Comparison of ENCODE assay signal across 8 cellular contexts in the genomic region with DNA sequence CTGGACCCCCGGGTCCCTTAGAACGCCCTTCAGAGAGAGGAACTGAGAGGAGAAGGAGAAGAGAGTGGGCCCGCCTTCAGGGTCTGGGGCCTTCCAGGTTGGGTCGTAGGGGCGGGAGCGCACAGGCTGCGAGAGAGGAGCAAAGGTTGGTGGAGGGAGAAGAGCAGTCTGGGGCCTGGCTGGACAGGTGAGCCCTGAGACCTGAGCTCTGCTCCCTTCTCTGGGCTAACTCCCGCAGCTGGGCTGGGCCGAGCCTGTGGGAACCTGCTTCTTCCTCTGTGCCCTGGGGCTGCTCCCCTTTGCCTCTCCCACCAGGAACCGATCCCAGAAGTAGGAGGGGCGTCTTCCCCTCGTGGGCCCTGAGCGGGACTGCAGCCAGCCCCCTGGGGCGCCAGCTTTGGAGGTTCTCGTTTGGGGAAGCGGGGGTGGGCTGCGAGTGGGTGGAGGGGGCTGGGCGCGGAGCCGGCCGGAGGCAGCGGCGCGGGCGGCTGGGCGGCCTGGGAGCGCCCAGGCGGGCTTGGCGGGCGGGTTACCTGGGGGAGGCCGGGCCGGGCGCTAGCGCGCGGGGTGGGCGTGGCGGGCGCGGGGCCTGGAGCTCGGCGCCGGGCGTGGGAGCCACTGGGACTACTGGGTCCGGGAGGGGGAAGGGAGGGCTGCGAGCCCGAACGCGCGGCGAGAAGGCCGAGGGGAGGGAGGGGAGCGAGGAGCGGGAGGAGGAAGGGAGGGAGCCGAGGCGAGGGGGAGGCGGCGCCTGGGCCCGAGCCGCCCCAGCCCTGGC. TPM values are rescaled to one million over a fixed set of nuclear protein-coding genes. Genes with fewer than 3 reads are reported as not detected.
DNase-seq lines count a peak whose midpoint lies in the region; ATAC-seq and TF ChIP-seq lines count a peak whose summit lies in the region.

A gene (plus strand): TSS at position 777 of the 778 bp plus-strand sequence. CDS start 4,211 bp downstream, outside the sequence.

- peak; percentile 66 for ATAC-seq in naive thymus-derived CD4-positive, alpha-beta T cell
- no peak for ATAC-seq in GM18907 (IDR thresholded peaks at IDR 0.05; ENCODE audit: unreplicated experiment)

- DNase-seq in BE2C (peak; percentile 67), HAP-1 (ENCODE audit: low spot score in 2 of 2) (peak; percentile 60 to 81), OCI-LY7 (ENCODE audit: low spot score) (peak; percentile 58), activated gamma-delta T cell (lab: John Stamatoyannopoulos, UW) (peak; percentile 32), fibroblast of pulmonary artery (ENCODE audit: low read depth) (peak; percentile 75), testis (peak; percentile 81)
- peak in 6 of 9 donors; percentile 17 to 42 (median 24) for DNase-seq in naive thymus-derived CD4-positive, alpha-beta T cell

- H3K27ac ChIP-seq in OCI-LY7 (ENCODE audit: low read depth, low read length, poor library complexity, severe bottlenecking) (peak within 1 kb of the TSS; percentile 85), testis (peak within 1 kb of the TSS; percentile 73 to 93)
- peak within 1 kb of the TSS; percentile 70 for H3K27ac ChIP-seq in naive thymus-derived CD4-positive, alpha-beta T cell (ENCODE audit: low read depth, low read length)

- no peak for TF ChIP-seq POLR2A in testis (IDR thresholded peaks at IDR 0.05)

- peaks cover 25 to 53% (median 32%) of the 10 kb centered on the region in 7 donors for H3K4me1 Mint-ChIP-seq in naive thymus-derived CD4-positive, alpha-beta T cell

- H3K9me3 ChIP-seq in BE2C: no peaks in the 10 kb centered on the region
- H3K9me3 ChIP-seq in HAP-1: no peaks in the 10 kb centered on the region
- H3K9me3 ChIP-seq in OCI-LY7 (ENCODE audit: low read length): no peaks in the 10 kb centered on the region
- no peaks in the 10 kb centered on the region for H3K9me3 ChIP-seq in naive thymus-derived CD4-positive, alpha-beta T cell (ENCODE audit: control insufficient read depth in 2 of 3, low read length in 3 of 3)
- H3K9me3 ChIP-seq in testis: no peaks in the 10 kb centered on the region

- H3K36me3 ChIP-seq in BE2C (no peaks in the 10 kb centered on the region), HAP-1 (replicated peaks) (no peaks in the 10 kb centered on the region), OCI-LY7 (ENCODE audit: insufficient read depth, low read length) (no peaks in the 10 kb centered on the region), testis (ENCODE audit: low read depth, missing control alignments) (no peaks in the 10 kb centered on the region)
- no peaks in the 10 kb centered on the region for H3K36me3 ChIP-seq in naive thymus-derived CD4-positive, alpha-beta T cell (ENCODE audit: control insufficient read depth in 2 of 3, insufficient read depth in 3 of 3, low read length in 3 of 3)

- no peaks in the 10 kb centered on the region for H3K9me2 ChIP-seq in OCI-LY7 (ENCODE audit: insufficient read depth, low read length)

- intact Hi-C loops in OCI-LY7 (cut with micrococcal nuclease; ENCODE audit: unreplicated experiment): loop anchor here (2.0 to 10.0 kb wide), 2 partner anchors 31 to 209 kb away; a partner anchor contains a TSS
- intact Hi-C loops in naive thymus-derived CD4-positive, alpha-beta T cell (cut with micrococcal nuclease): loop anchor here (2.0 to 10.0 kb wide), 2 partner anchors 31 to 269 kb away; a partner anchor contains a TSS
- intact Hi-C loops in testis (cut with DNase I; ENCODE audit: low total_unique reads): loop anchor here (5.0 kb wide), 1 partner anchor 57 kb away; no protein-coding TSS in a partner anchor

- no peaks in the 10 kb centered on the region for H3K79me2 ChIP-seq in OCI-LY7 (ENCODE audit: insufficient read depth, low read depth, low read length)

- no peaks in the 10 kb centered on the region for H4K20me1 ChIP-seq in OCI-LY7 (ENCODE audit: insufficient read depth, low read length)

- POLR2A ChIA-PET in OCI-LY7 (lab: Charles Lee): interaction anchor here (0.5 to 2.2 kb wide), 6 partner anchors 24 to 202 kb away, joined by 3 to 15 read pairs (median 4); a partner anchor contains a TSS
- POLR2A ChIA-PET in naive thymus-derived CD4-positive, alpha-beta T cell (lab: Charles Lee): interaction anchor here (0.7 to 3.2 kb wide), 13 partner anchors 15 to 269 kb away, joined by 3 to 20 read pairs (median 3); a partner anchor contains a TSS

- H3K4me1 ChIP-seq in BE2C: peaks cover 33% of the 10 kb centered on the region
- peaks cover 28% of the 10 kb centered on the region for H3K4me1 ChIP-seq in HAP-1
- peaks cover 53% of the 10 kb centered on the region for H3K4me1 ChIP-seq in OCI-LY7 (ENCODE audit: insufficient read depth, low read length, poor library complexity, severe bottlenecking)
- H3K4me1 ChIP-seq in naive thymus-derived CD4-positive, alpha-beta T cell (ENCODE audit: control insufficient read depth in 2 of 2, insufficient read depth in 2 of 2, low read length in 2 of 2): peaks cover 12 to 35% of the 10 kb centered on the region in 2 donors
- peaks cover 45% of the 10 kb centered on the region for H3K4me1 ChIP-seq in testis

- peak within 1 kb of the TSS; percentile 40 for H2AFZ ChIP-seq in OCI-LY7 (ENCODE audit: low read length)

- peak within 1 kb of the TSS; percentile 73 to 91 (median 82) for H3K4me3 Mint-ChIP-seq in naive thymus-derived CD4-positive, alpha-beta T cell

- BruUV-seq in OCI-LY7 (replicated peaks; lab: Mats Ljungman, UMichigan): no TSS peak

- CTCF ChIA-PET in OCI-LY7 (lab: Charles Lee; ENCODE audit: unreplicated experiment): interaction anchor here (0.6 kb wide), 2 partner anchors 12 to 247 kb away, joined by 3 to 12 read pairs; no protein-coding TSS in a partner anchor
- CTCF ChIA-PET in naive thymus-derived CD4-positive, alpha-beta T cell (lab: Charles Lee): interaction anchor here (0.8 to 12.4 kb wide), 7 partner anchors 53 to 398 kb away, joined by 3 to 172 read pairs (median 3); no protein-coding TSS in a partner anchor

- H3K36me3 Mint-ChIP-seq in naive thymus-derived CD4-positive, alpha-beta T cell: no peaks in the 10 kb centered on the region

- in situ Hi-C loops in HAP-1 (cut with MboI; ENCODE audit: low sequenced_read_pairs): no loop called here

- H3K4me2 ChIP-seq in OCI-LY7 (ENCODE audit: low read length): peak within 1 kb of the TSS; percentile 75

- peaks cover 0 to 7% (median 0%) of the 10 kb centered on the region in 5 donors for H3K27me3 Mint-ChIP-seq in naive thymus-derived CD4-positive, alpha-beta T cell

- H3K4me3 ChIP-seq in BE2C (ENCODE audit: low read depth, low read length) (peak within 1 kb of the TSS; percentile 71), HAP-1 (peak within 1 kb of the TSS; percentile 40), OCI-LY7 (ENCODE audit: low read depth, low read length, poor library complexity, severe bottlenecking) (peak within 1 kb of the TSS; percentile 68), fibroblast of pulmonary artery (replicated peaks; ENCODE audit: low read depth, low read length) (peak within 1 kb of the TSS; percentile 68), testis (peak within 1 kb of the TSS; percentile 73 to 78)
- H3K4me3 ChIP-seq in naive thymus-derived CD4-positive, alpha-beta T cell (ENCODE audit: low read length): peak within 1 kb of the TSS; percentile 68

- no peaks in the 10 kb centered on the region for H3K9me3 Mint-ChIP-seq in naive thymus-derived CD4-positive, alpha-beta T cell

- H3K27me3 ChIP-seq in BE2C (no peaks in the 10 kb centered on the region), HAP-1 (ENCODE audit: low read depth) (no peaks in the 10 kb centered on the region), testis (no peaks in the 10 kb centered on the region)
- H3K27me3 ChIP-seq in naive thymus-derived CD4-positive, alpha-beta T cell (ENCODE audit: control insufficient read depth in 2 of 2, insufficient read depth in 2 of 2, low read length in 2 of 2): no peaks in the 10 kb centered on the region

- 8 to 11% methylated on average over 12 to 47 of the region's 60 CpGs for WGBS in testis, 2 donors

- H3K27ac Mint-ChIP-seq in naive thymus-derived CD4-positive, alpha-beta T cell: peak within 1 kb of the TSS; percentile 53 to 93 (median 89)

- TF ChIP-seq CTCF in BE2C (IDR thresholded peaks at IDR 0.05; ENCODE audit: low read depth, low read length): no peak
- no peak for TF ChIP-seq CTCF in OCI-LY7 (conservative IDR thresholded peaks at IDR 0.05; ENCODE audit: low read length)
- TF ChIP-seq CTCF in fibroblast of pulmonary artery (IDR thresholded peaks at IDR 0.05; ENCODE audit: low read length, missing control alignments): no peak
- no peak for TF ChIP-seq CTCF in testis (IDR thresholded peaks at IDR 0.05)

RNA-seq across cellular contexts. Expression of the gene that starts here (rescaled TPM):
- 21.4 TPM for polyA plus RNA-seq in BE2C (2012; ENCODE audit: insufficient read depth, insufficient read length, low read depth)
- total RNA-seq in OCI-LY7 (2014; rRNA removed; shearing (Covaris generic)): 14.0 and 15.4 TPM in 2 replicates
- total RNA-seq in OCI-LY7 (2022) (24.6 and 30.3 TPM in 2 replicates), testis (10 to 100 TPM; 94.6 to 97.6 TPM)
- 10 to 100 TPM; 13.7 to 23.8 (median 18.6) TPM for total RNA-seq in naive thymus-derived CD4-positive, alpha-beta T cell
- polyA plus RNA-seq in naive thymus-derived CD4-positive, alpha-beta T cell: 1 to 10 TPM; 1.8 to 8.6 TPM
- polyA plus RNA-seq in testis (ENCODE audit: insufficient read depth, low read depth, low replicate concordance): 33.8 TPM

Comparison
In these comparisons a context has a peak if more than half of its experiments do, and no peak if none do; other contexts are left out.
1. DNase-seq: peak in every context shown above with its lines; median percentile 81 in testis; 75 in fibroblast of pulmonary artery; 70 in HAP-1; 67 in BE2C; 58 in OCI-LY7; 32 in activated gamma-delta T cell; 24 in naive thymus-derived CD4-positive, alpha-beta T cell.